1 cellular context compared by ENCODE assay signal in the genomic region with DNA sequence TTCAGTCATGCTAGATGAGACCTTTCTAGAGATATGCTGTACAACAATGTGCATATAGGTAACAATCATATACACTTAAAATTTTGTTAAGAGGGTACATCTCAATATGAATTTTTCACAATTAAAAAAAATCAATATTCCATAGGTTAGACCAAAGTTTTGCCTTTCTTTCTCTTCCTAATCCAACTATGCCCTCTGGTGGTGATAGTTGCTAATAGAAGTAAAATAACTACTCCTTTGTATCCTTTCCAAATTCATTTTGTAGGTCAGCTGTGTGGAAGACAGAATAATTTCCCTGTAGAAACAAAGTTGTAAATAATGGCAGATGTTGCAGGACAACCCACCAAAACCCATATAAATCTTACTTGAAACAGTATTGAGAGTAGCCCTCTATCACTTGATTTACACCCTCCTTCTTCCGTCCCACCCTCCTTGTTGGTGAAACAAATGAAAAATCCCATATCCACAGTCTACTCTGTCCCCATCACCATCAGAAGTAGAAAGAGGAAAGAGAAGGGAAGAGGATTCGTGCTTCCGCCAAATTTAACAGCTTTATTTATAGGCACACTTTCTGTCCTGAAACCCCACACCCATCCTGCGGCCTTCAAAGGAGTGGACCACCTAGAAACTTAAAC.
TF ChIP-seq lines count a peak whose summit lies in the region.

No MANE protein-coding gene starts in this region.

TF ChIP-seq in GM23338, 12 proteins besides CTCF, POLR2A, EP300 and RAD21 (continued from another document):
- TF ChIP-seq EZH2 (IDR thresholded peaks at IDR 0.05; ENCODE audit: low read depth, unreplicated experiment) (no peak), POLR2AphosphoS5 (IDR thresholded peaks at IDR 0.05; ENCODE audit: low read depth) (no peak)
TF ChIP-seq in GM23338: peak in this region for 0.
